8 cellular contexts compared by ENCODE assay signal in genomic region chr12:53047221-53048032, GRCh38. TPM values are rescaled to one million over a fixed set of nuclear protein-coding genes. Genes with fewer than 3 reads are reported as not detected.
A peak's percentile ranks its signal among the peaks of the same experiment; 100 is the strongest.
DNase-seq lines count a peak whose midpoint lies in the region; ATAC-seq, FAIRE-seq and TF ChIP-seq lines count a peak whose summit lies in the region.

No MANE protein-coding gene starts in this region.

- TF ChIP-seq POLR2A in GM12891 (IDR thresholded peaks at IDR 0.05; ENCODE audit: low read depth, low read length), result no peak

- CTCF ChIA-PET in activated CD4-positive, alpha-beta memory T cell treated with anti-CD3 and anti-CD28 coated beads for 36 hours (lab: Charles Lee), result interaction anchor here (0.5 to 5.8 kb wide), 24 partner anchors 8 to 375 kb away, joined by 3 to 34 read pairs (median 4); partner anchors contain the start of genes EIF4B, IGFBP6, SOAT2 and SPRYD3

- peak overlapping the region; percentile 32 for H3K4me3 Mint-ChIP-seq in activated CD4-positive, alpha-beta memory T cell treated with anti-CD3 and anti-CD28 coated beads for 36 hours

- peak; percentile 9 for FAIRE-seq in GM12891 (lab: Jason Lieb, UNC)

- no peaks in the 10 kb centered on the region for H3K27me3 Mint-ChIP-seq in activated CD4-positive, alpha-beta memory T cell treated with anti-CD3 and anti-CD28 coated beads for 36 hours

- ATAC-seq in HG02642 (IDR thresholded peaks at IDR 0.05; ENCODE audit: poor library complexity, unreplicated experiment) (peak; percentile 77), GM21367 (IDR thresholded peaks at IDR 0.05; ENCODE audit: unreplicated experiment) (no peak)

- no peak overlapping the region for H3K27ac Mint-ChIP-seq in activated CD4-positive, alpha-beta memory T cell treated with anti-CD3 and anti-CD28 coated beads for 36 hours

- H3K4me1 Mint-ChIP-seq in activated CD4-positive, alpha-beta memory T cell treated with anti-CD3 and anti-CD28 coated beads for 36 hours (ENCODE audit: low read depth), result peaks cover 29% of the 10 kb centered on the region

- POLR2A ChIA-PET in activated CD4-positive, alpha-beta memory T cell treated with anti-CD3 and anti-CD28 coated beads for 36 hours (lab: Charles Lee), result interaction anchor here (0.6 to 1.0 kb wide), 2 partner anchors 41 to 135 kb away, joined by 3 to 4 read pairs; partner anchors contain the start of gene EIF4B

- H3K36me3 Mint-ChIP-seq in activated CD4-positive, alpha-beta memory T cell treated with anti-CD3 and anti-CD28 coated beads for 36 hours, result no peaks in the 10 kb centered on the region

- DNase-seq in GM12891 (ENCODE audit: insufficient read length, low spot score) (peak; percentile 81), NCI-H2171 (lab: John Stamatoyannopoulos, UW) (peak; percentile 73), medulla oblongata (ENCODE audit: extremely low spot score) (peak; percentile 64)
- peak; percentile 74 for DNase-seq in activated CD4-positive, alpha-beta memory T cell treated with anti-CD3 and anti-CD28 coated beads for 36 hours
- DNase-seq in effector CD4-positive, alpha-beta T cell, result peak; percentile 63
- DNase-seq in stimulated activated CD8-positive, alpha-beta memory T cell treated with anti-CD3 and anti-CD28 coated beads, Interleukin-12 subunit alpha, Interleukin-12 subunit beta, amount 100 ng/mL, for 24 hours (ENCODE audit: extremely low read depth), result peak; percentile 28

- intact Hi-C loops in activated CD4-positive, alpha-beta memory T cell treated with anti-CD3 and anti-CD28 coated beads for 36 hours (cut with micrococcal nuclease), result loop anchor here (2.0 kb wide), 1 partner anchor 41 kb away; the partner anchor contains the start of gene EIF4B

- no peaks in the 10 kb centered on the region for H3K9me3 Mint-ChIP-seq in activated CD4-positive, alpha-beta memory T cell treated with anti-CD3 and anti-CD28 coated beads for 36 hours

TF ChIP-seq in GM12891, 5 proteins besides CTCF, POLR2A, EP300 and RAD21:
- no peak for TF ChIP-seq PAX5 (IDR thresholded peaks at IDR 0.05; ENCODE audit: insufficient read depth, low read length, severe bottlenecking)
- no peak for TF ChIP-seq TAF1 (IDR thresholded peaks at IDR 0.05; ENCODE audit: low read depth, low read length)
- TF ChIP-seq POLR2AphosphoS5 (IDR thresholded peaks at IDR 0.05; ENCODE audit: low read depth, low read length), result no peak
- no peak for TF ChIP-seq SPI1 (IDR thresholded peaks at IDR 0.05; ENCODE audit: low read depth, low read length)
- TF ChIP-seq POU2F2 (IDR thresholded peaks at IDR 0.05; ENCODE audit: low read depth, low read length), result no peak

RNA-seq across cellular contexts. Expression of gene TNS2, which starts 2.4 kb away (rescaled TPM):
- polyA plus RNA-seq in GM12891 (2012; ENCODE audit: low read depth, missing spikeins), result 0.32 TPM
- 1 to 10 TPM; 1.8 to 2.4 TPM for total RNA-seq in activated CD4-positive, alpha-beta memory T cell treated with anti-CD3 and anti-CD28 coated beads for 36 hours

RNA-seq across cellular contexts. Expression of gene SPRYD3, which starts 31.8 kb away (rescaled TPM):
- 13.4 TPM for polyA plus RNA-seq in GM12891 (2012; ENCODE audit: low read depth, missing spikeins)
- total RNA-seq in activated CD4-positive, alpha-beta memory T cell treated with anti-CD3 and anti-CD28 coated beads for 36 hours, result 10 to 100 TPM; 32.8 to 35.4 TPM

RNA-seq across cellular contexts. Expression of gene EIF4B, which starts 41.2 kb away (rescaled TPM):
- 328 TPM for polyA plus RNA-seq in GM12891 (2012; ENCODE audit: low read depth, missing spikeins)
- total RNA-seq in activated CD4-positive, alpha-beta memory T cell treated with anti-CD3 and anti-CD28 coated beads for 36 hours, result 100 to 1,000 TPM; 686 to 718 TPM

RNA-seq across cellular contexts. Expression of gene IGFBP6, which starts 50.0 kb away (rescaled TPM):
- polyA plus RNA-seq in GM12891 (2012; ENCODE audit: low read depth, missing spikeins), result not detected
- 1 to 10 TPM; 4.1 to 4.9 TPM for total RNA-seq in activated CD4-positive, alpha-beta memory T cell treated with anti-CD3 and anti-CD28 coated beads for 36 hours

RNA-seq across cellular contexts. Expression of gene SOAT2, which starts 55.9 kb away (rescaled TPM):
- polyA plus RNA-seq in GM12891 (2012; ENCODE audit: low read depth, missing spikeins), result not detected
- 1 to 10 TPM; 1.1 to 1.5 TPM for total RNA-seq in activated CD4-positive, alpha-beta memory T cell treated with anti-CD3 and anti-CD28 coated beads for 36 hours

Comparison
In these comparisons a context has a peak if more than half of its experiments do, and no peak if none do; other contexts are left out.
1. DNase-seq: peak in every context shown above with its lines; median percentile 81 in GM12891; 74 in activated CD4-positive, alpha-beta memory T cell treated with anti-CD3 and anti-CD28 coated beads for 36 hours; 73 in NCI-H2171; 64 in medulla oblongata; 63 in effector CD4-positive, alpha-beta T cell; 28 in stimulated activated CD8-positive, alpha-beta memory T cell treated with anti-CD3 and anti-CD28 coated beads, Interleukin-12 subunit alpha, Interleukin-12 subunit beta, amount 100 ng/mL, for 24 hours.